Comparison of ENCODE assay signal across 9 cellular contexts in genomic region chr12:27899151-27899661, GRCh38.
DNase-seq lines count a peak whose midpoint lies in the region; TF ChIP-seq lines count a peak whose summit lies in the region.
"Had no signal": no experiment of that assay in that cellular context is flagged by ENCODE, and none has a peak within 500 bp of the region (broad histone marks: within the 10 kb centered on the region; RNA-seq: fewer than 3 reads in every experiment).

No MANE protein-coding gene starts in this region.

- peak overlapping the region; percentile 77 for H3K9ac ChIP-seq in GM23248

- no peaks in the 10 kb centered on the region for H3K79me2 ChIP-seq in GM23248 (ENCODE audit: insufficient read depth)

- peak overlapping the region; percentile 51; the same call in 1 of the 2 replicates for H2AFZ ChIP-seq in GM23248

- H3K36me3 ChIP-seq in GM23248 (ENCODE audit: low read depth) = no peaks in the 10 kb centered on the region
- no peaks in the 10 kb centered on the region for H3K36me3 ChIP-seq in effector memory CD4-positive, alpha-beta T cell (ENCODE audit: control insufficient read depth, insufficient read depth, low read length)
- H3K36me3 ChIP-seq: spleen had no signal

- TF ChIP-seq CTCF in retinal pigment epithelial cell (conservative IDR thresholded peaks at IDR 0.05; ENCODE audit: low read depth, low read length) = no peak

- H3K4me2 ChIP-seq in GM23248 (ENCODE audit: unreplicated experiment) = peak overlapping the region; percentile 54

- 9 to 12% methylated on average over 7 of the region's 7 CpGs for WGBS in GM23248 (ENCODE audit: low coverage in 1 of 2, low lambda C conversion rate in 2 of 2, missing lambda C conversion rate in 2 of 2), 2 experiments

- no peaks in the 10 kb centered on the region for H3K9me2 ChIP-seq in GM23248 (ENCODE audit: insufficient read depth)

- in situ Hi-C loops in GM23248 (cut with MboI) = no loop called here

- H3K27ac ChIP-seq in GM23248 = peak overlapping the region; percentile 97
- H3K27ac ChIP-seq in epithelial cell of prostate = peak overlapping the region; percentile 74
- no peak overlapping the region for H3K27ac ChIP-seq in effector memory CD4-positive, alpha-beta T cell (ENCODE audit: insufficient read depth, low read length, poor library complexity, severe bottlenecking)
- H3K27ac ChIP-seq: spleen had no signal

- H3K4me1 ChIP-seq in GM23248 (ENCODE audit: insufficient read depth) = peaks cover 29% of the 10 kb centered on the region
- no peaks in the 10 kb centered on the region for H3K4me1 ChIP-seq in effector memory CD4-positive, alpha-beta T cell (ENCODE audit: control insufficient read depth, insufficient read depth, low read length, poor library complexity, severe bottlenecking)

- peaks cover 16% of the 10 kb centered on the region for H3F3A ChIP-seq in GM23248 (ENCODE audit: insufficient read depth)

- no peaks in the 10 kb centered on the region for H3K27me3 ChIP-seq in GM23248 (replicated peaks; ENCODE audit: insufficient read depth)
- H3K27me3 ChIP-seq in effector memory CD4-positive, alpha-beta T cell (replicated peaks; ENCODE audit: control insufficient read depth, insufficient read depth, low read length, poor library complexity, severe bottlenecking) = no peaks in the 10 kb centered on the region
- H3K27me3 ChIP-seq: spleen had no signal

- H3K9me3 ChIP-seq in GM23248 (ENCODE audit: low read depth) = no peaks in the 10 kb centered on the region
- H3K9me3 ChIP-seq in effector memory CD4-positive, alpha-beta T cell (ENCODE audit: control insufficient read depth, low read length) = no peaks in the 10 kb centered on the region
- H3K9me3 ChIP-seq: spleen had no signal

- DNase-seq in GM23248 (peak; percentile 97), NCI-H446 treated with DMSO at 0.1 percent for 48 hours (lab: John Stamatoyannopoulos, UW) (peak; percentile 43), epithelial cell of prostate (ENCODE audit: low read depth, low spot score) (peak; percentile 97), retinal pigment epithelial cell (ENCODE audit: low read depth) (peak; percentile 47), NCI-H2081 treated with DMSO at 0.1 percent for 48 hours (lab: John Stamatoyannopoulos, UW) (no peak), mucosa of gallbladder (ENCODE audit: low spot score) (no peak)
- DNase-seq in effector memory CD4-positive, alpha-beta T cell = no peak
- DNase-seq: activated gamma-delta T cell, spleen had no signal

- H3K4me3 ChIP-seq in GM23248 = 0 out of 2 replicates have a peak overlapping the region, but pooled peaks have one; percentile 11
- H3K4me3 ChIP-seq in retinal pigment epithelial cell (ENCODE audit: low read length) = no peak overlapping the region
- no peak overlapping the region for H3K4me3 ChIP-seq in effector memory CD4-positive, alpha-beta T cell (ENCODE audit: insufficient read depth, low read depth, low read length, poor library complexity, severe bottlenecking)
- H3K4me3 ChIP-seq: spleen had no signal

- H4K20me1 ChIP-seq in GM23248 (ENCODE audit: insufficient read depth) = no peaks in the 10 kb centered on the region

Comparison
In these comparisons a context has a peak if more than half of its experiments do, and no peak if none do; other contexts are left out.
1. DNase-seq: peak in GM23248 (single experiment), NCI-H446 treated with DMSO at 0.1 percent for 48 hours (single experiment), epithelial cell of prostate (single experiment) and retinal pigment epithelial cell (single experiment); none in effector memory CD4-positive, alpha-beta T cell (0 of 3), NCI-H2081 treated with DMSO at 0.1 percent for 48 hours (single experiment) and mucosa of gallbladder (single experiment).